ENCODE assay signal across 22 cellular contexts in the genomic region with DNA sequence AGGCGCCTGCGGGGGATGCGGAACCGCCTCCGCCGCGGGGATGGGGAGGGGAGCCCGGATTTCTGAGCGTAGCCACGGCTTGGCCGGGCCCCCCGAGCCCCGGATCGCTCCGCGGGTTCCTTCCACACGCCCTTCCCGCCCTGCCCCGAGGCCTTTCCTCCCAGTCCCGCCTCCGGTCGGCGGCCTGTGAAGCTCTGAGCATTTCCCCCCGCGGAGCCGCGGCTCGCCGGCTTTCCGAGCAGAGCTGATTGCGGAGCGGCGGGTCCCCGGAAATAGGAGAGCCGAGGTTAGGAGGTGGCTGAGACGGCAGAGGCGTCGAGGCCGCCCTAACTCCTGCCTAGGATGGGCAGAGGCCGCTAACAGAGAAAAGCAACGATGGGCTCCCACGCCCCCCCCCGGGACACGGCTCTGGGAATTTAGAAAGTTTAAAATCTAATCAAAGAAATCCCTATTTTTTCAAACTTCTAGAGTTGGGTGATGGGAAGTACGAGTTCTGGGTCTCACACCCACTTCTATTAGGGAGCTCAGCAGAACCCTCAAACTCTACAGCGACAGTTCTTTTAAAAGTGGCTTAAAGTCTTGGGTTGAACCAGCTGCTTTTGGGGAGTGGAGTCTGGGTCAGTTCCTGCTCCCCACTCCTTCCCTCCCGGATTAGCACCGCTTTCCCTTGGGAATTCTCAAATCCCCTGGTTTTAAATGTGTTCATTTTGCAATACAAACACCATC. TPM values are rescaled to one million over a fixed set of nuclear protein-coding genes. Genes with fewer than 3 reads are reported as not detected.
A peak's percentile ranks its signal among the peaks of the same experiment; 100 is the strongest.
DNase-seq lines count a peak whose midpoint lies in the region; ATAC-seq, FAIRE-seq and TF ChIP-seq lines count a peak whose summit lies in the region.
"Had no signal": no experiment of that assay in that cellular context is flagged by ENCODE, and none has a peak within 500 bp of the region (broad histone marks: within the 10 kb centered on the region; RNA-seq: fewer than 3 reads in every experiment).

No MANE protein-coding gene starts in this region.

- peak overlapping the region; percentile 21 for H3K4me3 ChIP-seq in cardiac muscle cell
- peak overlapping the region; percentile 20 for H3K4me3 ChIP-seq in iPS-18c (ENCODE audit: insufficient read depth, low read depth, low read length)
- no peak overlapping the region for H3K4me3 ChIP-seq in A673 (ENCODE audit: low read depth, low read length, poor library complexity, severe bottlenecking)
- H3K4me3 ChIP-seq: left lung, mucosa of descending colon, tibial nerve had no signal

- H3K27me3 ChIP-seq in cardiac muscle cell: peaks cover 91% of the 10 kb centered on the region
- H3K27me3 ChIP-seq in A673 (replicated peaks; ENCODE audit: insufficient read depth, low read depth, low read length, poor library complexity): peaks cover 97% of the 10 kb centered on the region

- no peak for FAIRE-seq in RCC 7860 (lab: Jason Lieb, UNC)
- FAIRE-seq: GM18507 had no signal

- no TSS peak for BruUV-seq in A673 (replicated peaks; lab: Mats Ljungman, UMichigan)

- H3K9me3 ChIP-seq in cardiac muscle cell (ENCODE audit: low read depth): no peaks in the 10 kb centered on the region
- no peaks in the 10 kb centered on the region for H3K9me3 ChIP-seq in iPS-18c (ENCODE audit: control insufficient read depth, insufficient read depth, low read length)
- H3K9me3 ChIP-seq in A673 (ENCODE audit: low read depth, low read length, poor library complexity, severe bottlenecking): no peaks in the 10 kb centered on the region
- H3K9me3 ChIP-seq: left lung, mucosa of descending colon, tibial nerve had no signal

- TF ChIP-seq CTCF in cardiac muscle cell (IDR thresholded peaks at IDR 0.05; ENCODE audit: low read depth, low read length) (no peak), A673 (conservative IDR thresholded peaks at IDR 0.05; ENCODE audit: low read depth, low read length) (no peak)

- peaks cover 12% of the 10 kb centered on the region for H3K36me3 ChIP-seq in cardiac muscle cell
- no peaks in the 10 kb centered on the region for H3K36me3 ChIP-seq in A673 (ENCODE audit: insufficient read depth, low read length, poor library complexity, severe bottlenecking)
- H3K36me3 ChIP-seq: left lung, tibial nerve had no signal

- POLR2A ChIA-PET in A673 (lab: Charles Lee; ENCODE audit: low non-redundant PET): no interaction called here

- no peak for ATAC-seq in Right ventricle myocardium superior (ENCODE audit: poor library complexity)
- ATAC-seq: esophagus mucosa, left lung, mucosa of descending colon, Right ventricle myocardium inferior had no signal

- peaks cover 52% of the 10 kb centered on the region for H3K4me1 ChIP-seq in cardiac muscle cell (ENCODE audit: low read depth)
- H3K4me1 ChIP-seq in A673 (ENCODE audit: insufficient read depth, low read length, poor library complexity, severe bottlenecking): peaks cover 3% of the 10 kb centered on the region

- H3K27ac ChIP-seq in cardiac muscle cell (peak overlapping the region; percentile 92), A673 (ENCODE audit: low read depth, low read length, poor library complexity, severe bottlenecking) (no peak overlapping the region)
- H3K27ac ChIP-seq: left lung, tibial nerve had no signal

- CTCF ChIA-PET in A673 (lab: Charles Lee): no interaction called here

- intact Hi-C loops in Right ventricle myocardium superior (cut with DNase I) (no loop called here), A673 (cut with micrococcal nuclease; ENCODE audit: unreplicated experiment) (no loop called here)

- DNase-seq in cardiac muscle cell (ENCODE audit: low read depth in 1 of 2, low spot score in 1 of 2): peak in 1 of 2 donors; percentile 63
- DNase-seq in Right ventricle myocardium superior: no peak
- peak; percentile 22 for DNase-seq in NCI-H69 (lab: John Stamatoyannopoulos, UW)
- no peak for DNase-seq in RCC 7860 (ENCODE audit: low spot score)
- DNase-seq in A673 (ENCODE audit: low spot score): no peak
- no peak for DNase-seq in iPS-NIHi7 (ENCODE audit: extremely low spot score)
- DNase-seq: activated effector memory CD4-positive, alpha-beta T cell treated with Interleukin-2 at 50 U/mL for 16 hours; amniotic stem cell; EL; KBM-7; left lung; mucosa of descending colon; NCI-H1694 treated with DMSO at 0.1 percent for 48 hours; occipital lobe; stimulated activated naive CD4-positive, alpha-beta T cell treated with Interleukin-2 at 50 U/mL for 16 hours; SW 1271 had no signal

RNA-seq across cellular contexts. Expression of a gene that starts 5.9 kb away (rescaled TPM):
- total RNA-seq in cardiac muscle cell: 284 and 308 TPM in 2 replicates
- polyA plus RNA-seq in cardiac muscle cell: 208 and 257 TPM in 2 replicates
- total RNA-seq in Right ventricle myocardium superior: 15.8 TPM
- total RNA-seq in A673 (2021): not detected in 2 replicates
- total RNA-seq: activated CD8-positive, alpha-beta memory T cell treated with anti-CD3 and anti-CD28 coated beads for 36 hours; left lung; mucosa of descending colon; occipital lobe; tibial nerve had no signal

Comparison
In these comparisons a context has a peak if more than half of its experiments do, and no peak if none do; other contexts are left out.
1. RNA of a gene that starts 5.9 kb away (total RNA-seq): 284 to 308 TPM in cardiac muscle cell; 15.8 TPM in Right ventricle myocardium superior (single experiment) and not detected in A673; every median in the first group is over 10 times any median in the second.